9 cellular contexts compared by ENCODE assay signal in the genomic region with DNA sequence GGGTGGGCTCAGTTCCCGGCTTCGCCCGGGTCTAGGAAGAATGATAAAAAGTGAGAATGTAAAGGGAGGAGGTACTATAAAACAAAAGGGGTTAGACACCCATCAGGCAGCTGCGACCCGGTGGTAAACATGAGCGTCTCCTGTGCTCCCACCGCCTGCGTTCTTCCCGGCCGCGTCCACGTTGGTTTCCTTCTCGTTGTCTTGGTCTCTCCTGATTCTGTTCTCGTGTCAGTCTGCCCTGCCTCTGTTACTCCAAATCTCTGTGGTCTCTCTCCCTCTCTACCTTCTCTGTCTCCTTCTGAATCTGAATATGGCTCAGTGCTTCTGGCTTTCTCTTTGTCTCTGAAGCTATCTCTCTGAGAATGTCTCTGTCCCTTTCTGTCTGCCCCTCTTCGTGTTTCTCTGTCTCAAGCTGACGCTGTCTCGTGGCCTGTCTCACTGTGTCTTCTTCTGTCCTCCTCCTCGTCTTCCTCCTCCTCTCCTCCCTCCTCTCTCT. TPM values are rescaled to one million over a fixed set of nuclear protein-coding genes. Genes with fewer than 3 reads are reported as not detected.
DNase-seq lines count a peak whose midpoint lies in the region; ATAC-seq, FAIRE-seq and TF ChIP-seq lines count a peak whose summit lies in the region.
"Had no signal": no experiment of that assay in that cellular context is flagged by ENCODE, and none has a peak within 500 bp of the region (broad histone marks: within the 10 kb centered on the region; RNA-seq: fewer than 3 reads in every experiment).

No MANE protein-coding gene starts in this region.

- peaks cover 41% of the 10 kb centered on the region for H3K27me3 ChIP-seq in lower lobe of right lung (ENCODE audit: low read depth)

- CTCF ChIA-PET in activated naive CD4-positive, alpha-beta T cell treated with anti-CD3 and anti-CD28 coated beads, Interleukin-2, amount 10 ng/mL, durations not matched to agents 7 days and 5 days (lab: Charles Lee), result interaction anchor here (1.3 kb wide), 1 partner anchor 179 kb away, joined by 3 read pairs; no protein-coding TSS in a partner anchor

- TF ChIP-seq CTCF in lower lobe of right lung (IDR thresholded peaks at IDR 0.05) (no peak), type B pancreatic cell (conservative IDR thresholded peaks at IDR 0.05) (no peak), D721Med (IDR thresholded peaks at IDR 0.05; ENCODE audit: insufficient read depth, missing control alignments) (no peak)

- no peaks in the 10 kb centered on the region for H3K9me3 Mint-ChIP-seq in activated naive CD4-positive, alpha-beta T cell treated with anti-CD3 and anti-CD28 coated beads, Interleukin-2, amount 50 U/mL, for 24 hours
- no peaks in the 10 kb centered on the region for H3K9me3 Mint-ChIP-seq in activated naive CD4-positive, alpha-beta T cell treated with anti-CD3 and anti-CD28 coated beads, Interleukin-2, amount 10 ng/mL, durations not matched to agents 7 days and 5 days
- no peaks in the 10 kb centered on the region for H3K9me3 Mint-ChIP-seq in activated T-helper 17 cell treated with anti-CD3 and anti-CD28 coated beads, Interleukin-2, amount 50 U/mL, for 72 hours
- no peaks in the 10 kb centered on the region for H3K9me3 Mint-ChIP-seq in type B pancreatic cell
- H3K9me3 Mint-ChIP-seq: activated naive CD4-positive, alpha-beta T cell treated with anti-CD3 and anti-CD28 coated beads, Interleukin-2, amount 50 U/mL, for 72 hours had no signal

- no peak for DNase-seq in activated naive CD4-positive, alpha-beta T cell treated with anti-CD3 and anti-CD28 coated beads, Interleukin-2, amount 10 ng/mL, durations not matched to agents 7 days and 5 days
- DNase-seq in lower lobe of right lung (no peak), type B pancreatic cell (ENCODE audit: extremely low spot score, unreplicated experiment) (no peak), D721Med (ENCODE audit: insufficient read length, low spot score) (no peak), KBM-7 (no peak), ureter (ENCODE audit: low spot score) (no peak)

- H3K9me3 ChIP-seq in lower lobe of right lung, result no peaks in the 10 kb centered on the region

- in situ Hi-C loops in KBM-7 (cut with MboI; ENCODE audit: low pct_unique_long_range_greater_than_20kb, low sequenced_read_pairs), result no loop called here

- peak overlapping the region; percentile 46 for H3K4me3 ChIP-seq in lower lobe of right lung

- H3K4me3 Mint-ChIP-seq in activated naive CD4-positive, alpha-beta T cell treated with anti-CD3 and anti-CD28 coated beads, Interleukin-2, amount 50 U/mL, for 24 hours, result peak overlapping the region; percentile 83
- no peak overlapping the region for H3K4me3 Mint-ChIP-seq in activated naive CD4-positive, alpha-beta T cell treated with anti-CD3 and anti-CD28 coated beads, Interleukin-2, amount 10 ng/mL, durations not matched to agents 7 days and 5 days
- H3K4me3 Mint-ChIP-seq in activated T-helper 17 cell treated with anti-CD3 and anti-CD28 coated beads, Interleukin-2, amount 50 U/mL, for 72 hours, result peak overlapping the region; percentile 78
- peak overlapping the region; percentile 81 for H3K4me3 Mint-ChIP-seq in type B pancreatic cell

- no peak overlapping the region for H3K27ac Mint-ChIP-seq in activated naive CD4-positive, alpha-beta T cell treated with anti-CD3 and anti-CD28 coated beads, Interleukin-2, amount 50 U/mL, for 24 hours
- no peak overlapping the region for H3K27ac Mint-ChIP-seq in activated naive CD4-positive, alpha-beta T cell treated with anti-CD3 and anti-CD28 coated beads, Interleukin-2, amount 10 ng/mL, durations not matched to agents 7 days and 5 days
- no peak overlapping the region for H3K27ac Mint-ChIP-seq in activated T-helper 17 cell treated with anti-CD3 and anti-CD28 coated beads, Interleukin-2, amount 50 U/mL, for 72 hours
- peak overlapping the region; percentile 86 for H3K27ac Mint-ChIP-seq in type B pancreatic cell
- H3K27ac Mint-ChIP-seq: activated naive CD4-positive, alpha-beta T cell treated with anti-CD3 and anti-CD28 coated beads, Interleukin-2, amount 50 U/mL, for 72 hours had no signal

- peaks cover 40% of the 10 kb centered on the region for H3K27me3 Mint-ChIP-seq in activated naive CD4-positive, alpha-beta T cell treated with anti-CD3 and anti-CD28 coated beads, Interleukin-2, amount 50 U/mL, for 24 hours
- peaks cover 98% of the 10 kb centered on the region for H3K27me3 Mint-ChIP-seq in activated naive CD4-positive, alpha-beta T cell treated with anti-CD3 and anti-CD28 coated beads, Interleukin-2, amount 10 ng/mL, durations not matched to agents 7 days and 5 days
- H3K27me3 Mint-ChIP-seq in activated T-helper 17 cell treated with anti-CD3 and anti-CD28 coated beads, Interleukin-2, amount 50 U/mL, for 72 hours, result peaks cover 55% of the 10 kb centered on the region
- H3K27me3 Mint-ChIP-seq in type B pancreatic cell, result peaks cover 39% of the 10 kb centered on the region

- intact Hi-C loops in lower lobe of right lung (cut with DNase I), result no loop called here

- ATAC-seq in activated T-helper 17 cell treated with anti-CD3 and anti-CD28 coated beads, Interleukin-2, amount 50 U/mL, for 72 hours (replicated peaks), result peak; percentile 23
- ATAC-seq in lower lobe of right lung, result peak in 1 of 2 donors; percentile 9

- no peaks in the 10 kb centered on the region for H3K36me3 Mint-ChIP-seq in activated naive CD4-positive, alpha-beta T cell treated with anti-CD3 and anti-CD28 coated beads, Interleukin-2, amount 50 U/mL, for 24 hours
- no peaks in the 10 kb centered on the region for H3K36me3 Mint-ChIP-seq in activated naive CD4-positive, alpha-beta T cell treated with anti-CD3 and anti-CD28 coated beads, Interleukin-2, amount 10 ng/mL, durations not matched to agents 7 days and 5 days
- no peaks in the 10 kb centered on the region for H3K36me3 Mint-ChIP-seq in activated T-helper 17 cell treated with anti-CD3 and anti-CD28 coated beads, Interleukin-2, amount 50 U/mL, for 72 hours (ENCODE audit: low read depth)
- no peaks in the 10 kb centered on the region for H3K36me3 Mint-ChIP-seq in type B pancreatic cell

- peak overlapping the region; percentile 78 for H3K27ac ChIP-seq in lower lobe of right lung

- H3K4me1 ChIP-seq in lower lobe of right lung, result peaks cover 36% of the 10 kb centered on the region

- FAIRE-seq in D721Med (lab: Jason Lieb, UNC), result no peak

- no peaks in the 10 kb centered on the region for H3K36me3 ChIP-seq in lower lobe of right lung

- H3K4me1 Mint-ChIP-seq in activated naive CD4-positive, alpha-beta T cell treated with anti-CD3 and anti-CD28 coated beads, Interleukin-2, amount 50 U/mL, for 24 hours, result peaks cover 18% of the 10 kb centered on the region
- H3K4me1 Mint-ChIP-seq in activated naive CD4-positive, alpha-beta T cell treated with anti-CD3 and anti-CD28 coated beads, Interleukin-2, amount 10 ng/mL, durations not matched to agents 7 days and 5 days, result peaks cover 17% of the 10 kb centered on the region
- peaks cover 16% of the 10 kb centered on the region for H3K4me1 Mint-ChIP-seq in activated T-helper 17 cell treated with anti-CD3 and anti-CD28 coated beads, Interleukin-2, amount 50 U/mL, for 72 hours
- H3K4me1 Mint-ChIP-seq in type B pancreatic cell (ENCODE audit: unreplicated experiment), result peaks cover 35% of the 10 kb centered on the region

RNA-seq across cellular contexts. Expression of a gene that starts 41.6 kb away (rescaled TPM):
- 10 to 100 TPM in 1 of 2 donors, 1 to 10 TPM in 1; 8.7 to 11.6 TPM for total RNA-seq in activated T-helper 17 cell treated with anti-CD3 and anti-CD28 coated beads, Interleukin-2, amount 50 U/mL, for 72 hours
- total RNA-seq in lower lobe of right lung (30.0 TPM), type B pancreatic cell (ENCODE audit: low replicate concordance) (62.2 and 100 TPM in 2 replicates), ureter (25.1 TPM)
